Comparison of ENCODE assay signal across 22 cellular contexts in the genomic region with DNA sequence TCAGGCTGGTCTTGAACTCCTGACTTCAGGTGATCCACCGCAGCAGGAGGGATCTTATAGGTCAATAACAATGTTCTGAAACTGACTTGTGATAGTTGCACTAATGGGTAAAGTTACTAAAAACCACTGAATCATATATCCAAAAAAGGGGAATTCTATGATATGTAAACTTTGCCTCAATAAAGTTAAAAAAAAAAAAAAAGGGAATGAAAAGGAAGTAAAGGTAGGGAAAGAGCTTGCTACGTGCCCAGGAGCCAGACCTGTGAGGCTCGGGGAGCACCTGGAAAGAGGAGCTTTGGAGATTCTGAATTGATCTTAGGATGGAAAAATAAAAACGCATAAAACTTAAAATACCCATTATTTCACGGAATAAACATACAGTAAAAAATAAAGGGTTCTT. TPM values are rescaled to one million over a fixed set of nuclear protein-coding genes. Genes with fewer than 3 reads are reported as not detected.
A peak's percentile ranks its signal among the peaks of the same experiment; 100 is the strongest.
DNase-seq lines count a peak whose midpoint lies in the region; ATAC-seq and TF ChIP-seq lines count a peak whose summit lies in the region.
"Had no signal": no experiment of that assay in that cellular context is flagged by ENCODE, and none has a peak within 500 bp of the region (broad histone marks: within the 10 kb centered on the region; RNA-seq: fewer than 3 reads in every experiment).

No MANE protein-coding gene starts in this region.

- CTCF ChIA-PET in GM10248 (lab: Yijun Ruan, JAX): interaction anchor here (1.5 kb wide), 1 partner anchor 41 kb away, joined by 3 read pairs; no protein-coding TSS in a partner anchor

- H3K27ac ChIP-seq in CD4-positive, CD25-positive, alpha-beta regulatory T cell (ENCODE audit: insufficient read depth, low read length, poor library complexity, severe bottlenecking): no peak overlapping the region
- H3K27ac ChIP-seq: KMS-11, Peyer's patch had no signal

- POLR2A ChIA-PET in GM10248 (lab: Yijun Ruan, JAX): no interaction called here

- no peak for ATAC-seq in CD4-positive, CD25-positive, alpha-beta regulatory T cell (ENCODE audit: low read depth in 2 of 2)
- ATAC-seq in T-helper 17 cell (no peak), memory B cell (ENCODE audit: low read depth) (no peak), HG02973 (IDR thresholded peaks at IDR 0.05; ENCODE audit: unreplicated experiment) (no peak), GM18498 (IDR thresholded peaks at IDR 0.05; ENCODE audit: unreplicated experiment) (no peak)
- ATAC-seq in stimulated activated naive B cell treated with anti-CD40 and anti-IgM and Interleukin-4, amounts not matched to agents 10 μg/mL and 1 μg/mL and 100 μg/mL, for 72 hours (replicated peaks): no peak
- ATAC-seq: GM12878, SK-N-SH treated with all-trans-retinoic acid at 6 μM for 48 hours had no signal

- H3K4me1 ChIP-seq in CD4-positive, CD25-positive, alpha-beta regulatory T cell (ENCODE audit: control insufficient read depth, insufficient read depth, low read length, poor library complexity, severe bottlenecking): no peaks in the 10 kb centered on the region
- H3K4me1 ChIP-seq: HAP-1, Peyer's patch had no signal

- peaks cover 0 to 4% (median 2%) of the 10 kb centered on the region in 4 donors for H3K4me1 Mint-ChIP-seq in CD4-positive, CD25-positive, alpha-beta regulatory T cell
- H3K4me1 Mint-ChIP-seq in T-helper 17 cell (peaks cover 9% of the 10 kb centered on the region), memory B cell (peaks cover 5% of the 10 kb centered on the region)
- H3K4me1 Mint-ChIP-seq in stimulated activated naive B cell treated with anti-CD40 and anti-IgM and Interleukin-4, amounts not matched to agents 10 μg/mL and 1 μg/mL and 100 μg/mL, for 72 hours: peaks cover 5 to 11% of the 10 kb centered on the region in 2 donors

- no peaks in the 10 kb centered on the region for H3K27me3 ChIP-seq in CD4-positive, CD25-positive, alpha-beta regulatory T cell (ENCODE audit: control insufficient read depth, insufficient read depth, low read length)
- H3K27me3 ChIP-seq: Peyer's patch had no signal

- DNase-seq in CD4-positive, CD25-positive, alpha-beta regulatory T cell: no peak
- no peak for DNase-seq in T-helper 17 cell
- no peak for DNase-seq in memory B cell (ENCODE audit: low spot score in 2 of 2)
- no peak for DNase-seq in stimulated activated naive B cell treated with anti-CD40 and anti-IgM and Interleukin-4, amounts not matched to agents 10 μg/mL and 1 μg/mL and 100 μg/mL, for 72 hours
- DNase-seq in GM10248 (ENCODE audit: extremely low spot score): no peak
- DNase-seq: CD4-positive, alpha-beta T cell; COR-L47; DMS79 treated with DMSO at 0.1 percent for 48 hours; NCI-H1105; NCI-H146; NCI-H2029 treated with DMSO at 0.1 percent for 48 hours; NCI-H345; NCI-H524 treated with DMSO at 0.1 percent for 48 hours; NCI-H82 had no signal

- H3K36me3 Mint-ChIP-seq in CD4-positive, CD25-positive, alpha-beta regulatory T cell: peaks cover 47% of the 10 kb centered on the region
- H3K36me3 Mint-ChIP-seq in T-helper 17 cell (ENCODE audit: low read depth) (peaks cover 16% of the 10 kb centered on the region), memory B cell (peaks cover 50% of the 10 kb centered on the region)
- H3K36me3 Mint-ChIP-seq in stimulated activated naive B cell treated with anti-CD40 and anti-IgM and Interleukin-4, amounts not matched to agents 10 μg/mL and 1 μg/mL and 100 μg/mL, for 72 hours: peaks cover 61 to 73% of the 10 kb centered on the region in 2 donors

- no peak overlapping the region for H3K4me3 Mint-ChIP-seq in CD4-positive, CD25-positive, alpha-beta regulatory T cell
- H3K4me3 Mint-ChIP-seq in T-helper 17 cell: no peak overlapping the region
- no peak overlapping the region for H3K4me3 Mint-ChIP-seq in memory B cell
- no peak overlapping the region for H3K4me3 Mint-ChIP-seq in stimulated activated naive B cell treated with anti-CD40 and anti-IgM and Interleukin-4, amounts not matched to agents 10 μg/mL and 1 μg/mL and 100 μg/mL, for 72 hours
- H3K4me3 Mint-ChIP-seq: CD4-positive, alpha-beta T cell; GM23338 had no signal

- no peak for TF ChIP-seq CTCF in GM10248 (IDR thresholded peaks at IDR 0.05; ENCODE audit: control extremely low read depth, extremely low read depth, low read depth, missing control alignments)

- H3K4me3 ChIP-seq in CD4-positive, CD25-positive, alpha-beta regulatory T cell (ENCODE audit: low read depth, low read length): no peak overlapping the region
- H3K4me3 ChIP-seq: GM12878, GM23338, HAP-1, Peyer's patch had no signal

- peak overlapping the region in 2 of 3 donors; percentile 6 to 93 for H3K27ac Mint-ChIP-seq in CD4-positive, CD25-positive, alpha-beta regulatory T cell
- H3K27ac Mint-ChIP-seq in T-helper 17 cell (peak overlapping the region; percentile 16), memory B cell (peak overlapping the region; percentile 65)
- H3K27ac Mint-ChIP-seq in stimulated activated naive B cell treated with anti-CD40 and anti-IgM and Interleukin-4, amounts not matched to agents 10 μg/mL and 1 μg/mL and 100 μg/mL, for 72 hours: peak overlapping the region; percentile 49
- H3K27ac Mint-ChIP-seq: CD4-positive, alpha-beta T cell had no signal

- H3K27me3 Mint-ChIP-seq in CD4-positive, CD25-positive, alpha-beta regulatory T cell: no peaks in the 10 kb centered on the region
- H3K27me3 Mint-ChIP-seq in T-helper 17 cell: no peaks in the 10 kb centered on the region
- H3K27me3 Mint-ChIP-seq in memory B cell: no peaks in the 10 kb centered on the region
- no peaks in the 10 kb centered on the region for H3K27me3 Mint-ChIP-seq in stimulated activated naive B cell treated with anti-CD40 and anti-IgM and Interleukin-4, amounts not matched to agents 10 μg/mL and 1 μg/mL and 100 μg/mL, for 72 hours
- H3K27me3 Mint-ChIP-seq: CD4-positive, alpha-beta T cell had no signal

- no peaks in the 10 kb centered on the region for H3K9me3 Mint-ChIP-seq in CD4-positive, CD25-positive, alpha-beta regulatory T cell
- no peaks in the 10 kb centered on the region for H3K9me3 Mint-ChIP-seq in memory B cell
- no peaks in the 10 kb centered on the region for H3K9me3 Mint-ChIP-seq in stimulated activated naive B cell treated with anti-CD40 and anti-IgM and Interleukin-4, amounts not matched to agents 10 μg/mL and 1 μg/mL and 100 μg/mL, for 72 hours
- H3K9me3 Mint-ChIP-seq: CD4-positive, alpha-beta T cell; GM23338 had no signal

- peaks cover 95% of the 10 kb centered on the region for H3K36me3 ChIP-seq in CD4-positive, CD25-positive, alpha-beta regulatory T cell (ENCODE audit: control insufficient read depth, insufficient read depth, low read length)

- no peaks in the 10 kb centered on the region for H3K9me3 ChIP-seq in CD4-positive, CD25-positive, alpha-beta regulatory T cell (ENCODE audit: control insufficient read depth in 2 of 2, low read length in 2 of 2)
- no peaks in the 10 kb centered on the region for H3K9me3 ChIP-seq in T-helper 17 cell (ENCODE audit: control insufficient read depth, low read length, poor library complexity, severe bottlenecking)
- H3K9me3 ChIP-seq: HAP-1, Peyer's patch had no signal

RNA-seq across cellular contexts. Expression of gene TRAP1, which starts 20.8 kb away (rescaled TPM):
- 65.0 TPM for total RNA-seq in CD4-positive, CD25-positive, alpha-beta regulatory T cell
- polyA plus RNA-seq in CD4-positive, CD25-positive, alpha-beta regulatory T cell: 10 to 100 TPM; 38.7 to 59.5 (median 44.4) TPM
- total RNA-seq in T-helper 17 cell: 10 to 100 TPM; 77.2 to 80.4 TPM
